ENCODE assay signal across 13 cellular contexts in genomic region chr6:145349950-145350510, GRCh38.
DNase-seq lines count a peak whose midpoint lies in the region; ATAC-seq and TF ChIP-seq lines count a peak whose summit lies in the region.
"Had no signal": no experiment of that assay in that cellular context is flagged by ENCODE, and none has a peak within 500 bp of the region (broad histone marks: within the 10 kb centered on the region; RNA-seq: fewer than 3 reads in every experiment).

No MANE protein-coding gene starts in this region.

- H3K4me1 ChIP-seq in left ventricle myocardium inferior (peaks cover 7% of the 10 kb centered on the region), parathyroid adenoma (no peaks in the 10 kb centered on the region)
- H3K4me1 ChIP-seq: breast epithelium had no signal

- no peaks in the 10 kb centered on the region for H3K27me3 ChIP-seq in left ventricle myocardium inferior (ENCODE audit: low read depth)
- no peaks in the 10 kb centered on the region for H3K27me3 ChIP-seq in parathyroid adenoma (ENCODE audit: control insufficient read depth, insufficient read depth, low read length)
- H3K27me3 ChIP-seq: breast epithelium had no signal

- H3K36me3 ChIP-seq in left ventricle myocardium inferior (no peaks in the 10 kb centered on the region), parathyroid adenoma (ENCODE audit: control insufficient read depth, insufficient read depth, low read length) (no peaks in the 10 kb centered on the region)
- H3K36me3 ChIP-seq: breast epithelium had no signal

- H3K27ac ChIP-seq in left ventricle myocardium inferior (replicated peaks) (no peak overlapping the region), parathyroid adenoma (no peak overlapping the region)
- H3K27ac ChIP-seq: breast epithelium had no signal

- no peak for DNase-seq in Right ventricle myocardium superior
- DNase-seq in left ventricle myocardium inferior, result no peak
- no peak for DNase-seq in activated CD4-positive, alpha-beta T cell treated with anti-CD3 and anti-CD28 coated beads, Interleukin-2, amount 50 U/mL, for 48 hours
- no peak for DNase-seq in activated naive CD4-positive, alpha-beta T cell treated with Interleukin-2 at 50 U/mL for 16 hours
- no peak for DNase-seq in activated gamma-delta T cell treated with Interleukin-2 at 50 U/mL for 16 hours
- DNase-seq: activated CD8-positive, alpha-beta memory T cell treated with anti-CD3 and anti-CD28 coated beads, Interleukin-2, amount 50 U/mL, for 4 hours; NCI-H446 treated with DMSO at 0.1 percent for 48 hours; stimulated activated naive CD4-positive, alpha-beta T cell treated with Interleukin-2 at 50 U/mL for 16 hours had no signal

- peak overlapping the region; percentile 18 for H2AFZ ChIP-seq in parathyroid adenoma

- no peak overlapping the region for H3K4me3 ChIP-seq in left ventricle myocardium inferior
- H3K4me3 ChIP-seq in parathyroid adenoma (ENCODE audit: low read depth, low read length), result no peak overlapping the region
- H3K4me3 ChIP-seq: breast epithelium, lung had no signal

- H3K9ac ChIP-seq in parathyroid adenoma, result no peak overlapping the region

- ATAC-seq in Right ventricle myocardium superior (ENCODE audit: poor library complexity) (peak; percentile 53), GM21786 (IDR thresholded peaks at IDR 0.05; ENCODE audit: unreplicated experiment) (peak; percentile 64), HG03432 (IDR thresholded peaks at IDR 0.05; ENCODE audit: unreplicated experiment) (peak; percentile 89)

- TF ChIP-seq CTCF in left ventricle myocardium inferior (IDR thresholded peaks at IDR 0.05; ENCODE audit: borderline replicate concordance), result no peak
- no peak for TF ChIP-seq CTCF in parathyroid adenoma (IDR thresholded peaks at IDR 0.05)

- intact Hi-C loops in Right ventricle myocardium superior (cut with DNase I) (no loop called here), left ventricle myocardium inferior (cut with micrococcal nuclease) (no loop called here)

- H3K4me2 ChIP-seq in parathyroid adenoma (ENCODE audit: low read length), result no peak overlapping the region

- H3K9me3 ChIP-seq in left ventricle myocardium inferior (replicated peaks), result no peaks in the 10 kb centered on the region
- H3K9me3 ChIP-seq in parathyroid adenoma (ENCODE audit: control insufficient read depth, low read length), result no peaks in the 10 kb centered on the region
- H3K9me3 ChIP-seq: breast epithelium had no signal

- H3K79me2 ChIP-seq in parathyroid adenoma, result no peaks in the 10 kb centered on the region
